Comparison of ENCODE assay signal across 1 cellular context in genomic region chr10:99595770-99596465, GRCh38.
A peak's percentile ranks its signal among the peaks of the same experiment; 100 is the strongest.
TF ChIP-seq lines count a peak whose summit lies in the region.

No MANE protein-coding gene starts in this region.

TF ChIP-seq in K562, 482 proteins besides CTCF, POLR2A, EP300 and RAD21 (continued from another document):
- TF ChIP-seq, protein P1, sequence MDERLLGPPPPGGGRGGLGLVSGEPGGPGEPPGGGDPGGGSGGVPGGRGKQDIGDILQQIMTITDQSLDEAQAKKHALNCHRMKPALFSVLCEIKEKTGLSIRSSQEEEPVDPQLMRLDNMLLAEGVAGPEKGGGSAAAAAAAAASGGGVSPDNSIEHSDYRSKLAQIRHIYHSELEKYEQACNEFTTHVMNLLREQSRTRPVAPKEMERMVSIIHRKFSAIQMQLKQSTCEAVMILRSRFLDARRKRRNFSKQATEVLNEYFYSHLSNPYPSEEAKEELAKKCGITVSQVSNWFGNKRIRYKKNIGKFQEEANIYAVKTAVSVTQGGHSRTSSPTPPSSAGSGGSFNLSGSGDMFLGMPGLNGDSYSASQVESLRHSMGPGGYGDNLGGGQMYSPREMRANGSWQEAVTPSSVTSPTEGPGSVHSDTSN (CRISPR knock-in tag; IDR thresholded peaks at IDR 0.05; ENCODE audit: low read depth) = no peak
- TF ChIP-seq, protein P1 (tag; conservative IDR thresholded peaks at IDR 0.05; ENCODE audit: low read depth) = 0 out of 2 replicates have a peak, but pooled peaks have one; percentile 14
- TF ChIP-seq, protein P2, sequence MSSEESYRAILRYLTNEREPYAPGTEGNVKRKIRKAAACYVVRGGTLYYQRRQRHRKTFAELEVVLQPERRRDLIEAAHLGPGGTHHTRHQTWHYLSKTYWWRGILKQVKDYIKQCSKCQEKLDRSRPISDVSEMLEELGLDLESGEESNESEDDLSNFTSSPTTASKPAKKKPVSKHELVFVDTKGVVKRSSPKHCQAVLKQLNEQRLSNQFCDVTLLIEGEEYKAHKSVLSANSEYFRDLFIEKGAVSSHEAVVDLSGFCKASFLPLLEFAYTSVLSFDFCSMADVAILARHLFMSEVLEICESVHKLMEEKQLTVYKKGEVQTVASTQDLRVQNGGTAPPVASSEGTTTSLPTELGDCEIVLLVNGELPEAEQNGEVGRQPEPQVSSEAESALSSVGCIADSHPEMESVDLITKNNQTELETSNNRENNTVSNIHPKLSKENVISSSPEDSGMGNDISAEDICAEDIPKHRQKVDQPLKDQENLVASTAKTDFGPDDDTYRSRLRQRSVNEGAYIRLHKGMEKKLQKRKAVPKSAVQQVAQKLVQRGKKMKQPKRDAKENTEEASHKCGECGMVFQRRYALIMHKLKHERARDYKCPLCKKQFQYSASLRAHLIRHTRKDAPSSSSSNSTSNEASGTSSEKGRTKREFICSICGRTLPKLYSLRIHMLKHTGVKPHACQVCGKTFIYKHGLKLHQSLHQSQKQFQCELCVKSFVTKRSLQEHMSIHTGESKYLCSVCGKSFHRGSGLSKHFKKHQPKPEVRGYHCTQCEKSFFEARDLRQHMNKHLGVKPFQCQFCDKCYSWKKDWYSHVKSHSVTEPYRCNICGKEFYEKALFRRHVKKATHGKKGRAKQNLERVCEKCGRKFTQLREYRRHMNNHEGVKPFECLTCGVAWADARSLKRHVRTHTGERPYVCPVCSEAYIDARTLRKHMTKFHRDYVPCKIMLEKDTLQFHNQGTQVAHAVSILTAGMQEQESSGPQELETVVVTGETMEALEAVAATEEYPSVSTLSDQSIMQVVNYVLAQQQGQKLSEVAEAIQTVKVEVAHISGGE (CRISPR knock-in tag; IDR thresholded peaks at IDR 0.05) = no peak
- TF ChIP-seq SUPT5H (IDR thresholded peaks at IDR 0.05) (no peak), CBFA2T2 (conservative IDR thresholded peaks at IDR 0.05) (no peak), MTA2 (IDR thresholded peaks at IDR 0.05; ENCODE audit: low read depth) (no peak), ZNF165 (CRISPR knock-in tag; IDR thresholded peaks at IDR 0.05; ENCODE audit: borderline replicate concordance) (no peak), ZNF766 (CRISPR knock-in tag; conservative IDR thresholded peaks at IDR 0.05) (no peak)
